Comparison of ENCODE assay signal across 28 cellular contexts in genomic region chrX:129188223-129188622, GRCh38.
"Had no signal": no experiment of that assay in that cellular context is flagged by ENCODE, and none has a peak within 500 bp of the region (broad histone marks: within the 10 kb centered on the region; RNA-seq: fewer than 3 reads in every experiment).

No MANE protein-coding gene starts in this region.

- H3K9me3 ChIP-seq: breast epithelium, gastrocnemius medialis, sigmoid colon, stomach, suprapubic skin, transverse colon had no signal

- H3K36me3 Mint-ChIP-seq: activated naive CD8-positive, alpha-beta T cell treated with anti-CD3 and anti-CD28 coated beads, Interleukin-2, amount 10 ng/mL, durations not matched to agents 7 days and 5 days; naive thymus-derived CD4-positive, alpha-beta T cell; stimulated activated memory B cell treated with anti-CD40 and anti-IgM and Interleukin-4, amounts not matched to agents 10 μg/mL and 1 μg/mL and 100 μg/mL, for 72 hours had no signal

- H3K27me3 Mint-ChIP-seq: activated naive CD8-positive, alpha-beta T cell treated with anti-CD3 and anti-CD28 coated beads, Interleukin-2, amount 10 ng/mL, durations not matched to agents 7 days and 5 days; central memory CD8-positive, alpha-beta T cell; naive thymus-derived CD4-positive, alpha-beta T cell; stimulated activated memory B cell treated with anti-CD40 and anti-IgM and Interleukin-4, amounts not matched to agents 10 μg/mL and 1 μg/mL and 100 μg/mL, for 72 hours had no signal

- ATAC-seq: activated T-cell treated with anti-CD3 and anti-CD28 coated beads, Interleukin-2, amount 50 U/mL, for 4 hours; esophagus mucosa; gastrocnemius medialis; left colon; naive thymus-derived CD4-positive, alpha-beta T cell; stimulated activated memory B cell treated with anti-CD40 and anti-IgM and Interleukin-4, amounts not matched to agents 10 μg/mL and 1 μg/mL and 100 μg/mL, for 72 hours had no signal

- H3K27ac Mint-ChIP-seq: activated naive CD4-positive, alpha-beta T cell treated with anti-CD3 and anti-CD28 coated beads for 36 hours; activated naive CD8-positive, alpha-beta T cell treated with anti-CD3 and anti-CD28 coated beads, Interleukin-2, amount 10 ng/mL, durations not matched to agents 7 days and 5 days; naive thymus-derived CD4-positive, alpha-beta T cell; progenitor cell of endocrine pancreas; stimulated activated memory B cell treated with anti-CD40 and anti-IgM and Interleukin-4, amounts not matched to agents 10 μg/mL and 1 μg/mL and 100 μg/mL, for 72 hours had no signal

- H3K4me3 ChIP-seq: breast epithelium, gastrocnemius medialis, sigmoid colon, smooth muscle cell, stomach, suprapubic skin, transverse colon had no signal

- H3K4me2 ChIP-seq: smooth muscle cell had no signal

- H3K4me3 Mint-ChIP-seq: activated naive CD4-positive, alpha-beta T cell treated with anti-CD3 and anti-CD28 coated beads for 36 hours; activated naive CD8-positive, alpha-beta T cell treated with anti-CD3 and anti-CD28 coated beads, Interleukin-2, amount 10 ng/mL, durations not matched to agents 7 days and 5 days; activated T-cell treated with anti-CD3 and anti-CD28 coated beads, Interleukin-2, amount 50 U/mL, for 4 hours; central memory CD8-positive, alpha-beta T cell; naive thymus-derived CD4-positive, alpha-beta T cell; stimulated activated memory B cell treated with anti-CD40 and anti-IgM and Interleukin-4, amounts not matched to agents 10 μg/mL and 1 μg/mL and 100 μg/mL, for 72 hours had no signal

- H3K27me3 ChIP-seq: breast epithelium, gastrocnemius medialis, sigmoid colon, stomach, suprapubic skin, transverse colon had no signal

- H3K9me3 Mint-ChIP-seq: activated naive CD4-positive, alpha-beta T cell treated with anti-CD3 and anti-CD28 coated beads for 36 hours; activated naive CD8-positive, alpha-beta T cell treated with anti-CD3 and anti-CD28 coated beads, Interleukin-2, amount 10 ng/mL, durations not matched to agents 7 days and 5 days; activated T-cell treated with anti-CD3 and anti-CD28 coated beads, Interleukin-2, amount 50 U/mL, for 4 hours; central memory CD8-positive, alpha-beta T cell; naive thymus-derived CD4-positive, alpha-beta T cell; stimulated activated memory B cell treated with anti-CD40 and anti-IgM and Interleukin-4, amounts not matched to agents 10 μg/mL and 1 μg/mL and 100 μg/mL, for 72 hours had no signal

- H3K4me1 ChIP-seq: breast epithelium, gastrocnemius medialis, sigmoid colon, stomach, suprapubic skin, transverse colon had no signal

- DNase-seq: activated CD4-positive, alpha-beta T cell treated with anti-CD3 and anti-CD28 coated beads for 1 hour; activated CD8-positive, alpha-beta memory T cell treated with anti-CD3 and anti-CD28 coated beads for 24 hours; activated CD8-positive, alpha-beta memory T cell treated with anti-CD3 and anti-CD28 coated beads, Interleukin-2, amount 50 U/mL, for 48 hours; activated naive CD4-positive, alpha-beta T cell treated with anti-CD3 and anti-CD28 coated beads for 36 hours; activated naive CD8-positive, alpha-beta T cell treated with anti-CD3 and anti-CD28 coated beads, Interleukin-2, amount 10 ng/mL, durations not matched to agents 7 days and 5 days; activated T-cell treated with anti-CD3 and anti-CD28 coated beads, Interleukin-2, amount 50 U/mL, for 4 hours; amniotic stem cell; effector memory CD4-positive, alpha-beta T cell; gastrocnemius medialis; left colon; naive thymus-derived CD4-positive, alpha-beta T cell; retina; sigmoid colon; stimulated activated CD4-positive, alpha-beta T cell treated with anti-CD3 and anti-CD28 coated beads, Interleukin-15, amount 100 ng/mL, for 24 hours; stomach; transverse colon; WERI-Rb-1 had no signal

- FAIRE-seq: colon, endothelial cell of umbilical vein, keratinocyte, urothelium cell line had no signal

- H3K36me3 ChIP-seq: breast epithelium, gastrocnemius medialis, sigmoid colon, stomach, suprapubic skin, transverse colon, WERI-Rb-1 had no signal

- H3K27ac ChIP-seq: breast epithelium, gastrocnemius medialis, sigmoid colon, stomach, suprapubic skin, transverse colon, WERI-Rb-1 had no signal

- H3K4me1 Mint-ChIP-seq: activated naive CD8-positive, alpha-beta T cell treated with anti-CD3 and anti-CD28 coated beads, Interleukin-2, amount 10 ng/mL, durations not matched to agents 7 days and 5 days; central memory CD8-positive, alpha-beta T cell; naive thymus-derived CD4-positive, alpha-beta T cell; stimulated activated memory B cell treated with anti-CD40 and anti-IgM and Interleukin-4, amounts not matched to agents 10 μg/mL and 1 μg/mL and 100 μg/mL, for 72 hours had no signal
